In genomic region chr10:7186387-7187032, GRCh38 we compare ENCODE assay signal across 24 cellular contexts.
DNase-seq lines count a peak whose midpoint lies in the region; ATAC-seq, FAIRE-seq and TF ChIP-seq lines count a peak whose summit lies in the region.
"Had no signal": no experiment of that assay in that cellular context is flagged by ENCODE, and none has a peak within 500 bp of the region (broad histone marks: within the 10 kb centered on the region; RNA-seq: fewer than 3 reads in every experiment).

No MANE protein-coding gene starts in this region.

- H3K4me1 ChIP-seq in kidney (ENCODE audit: control insufficient read depth in 1 of 2, insufficient read depth in 1 of 2, low read depth in 1 of 2, low read length in 2 of 2) = no peaks in the 10 kb centered on the region
- H3K4me1 ChIP-seq: A549, breast epithelium, lower lobe of right lung, upper lobe of left lung had no signal

- no peak overlapping the region for H2AFZ ChIP-seq in neural cell (ENCODE audit: low read depth, low read length)
- H2AFZ ChIP-seq: GM23338, PC-9 had no signal

- H3F3A ChIP-seq in neural cell (ENCODE audit: insufficient read depth, low read length, poor library complexity, severe bottlenecking) = no peaks in the 10 kb centered on the region

- peak overlapping the region; percentile 85 for H3K27ac Mint-ChIP-seq in activated CD4-positive, alpha-beta T cell treated with anti-CD3 and anti-CD28 coated beads for 36 hours
- H3K27ac Mint-ChIP-seq in activated T-helper 2 cell treated with anti-CD3 and anti-CD28 coated beads, Interferon-gamma antibody, Interleukin-2, Interleukin-4, amounts not matched to agents 10 μg/mL and 5 μg/mL and 100 μg/mL, durations not matched to agents 14 hours and 24 hours and 36 hours = peak overlapping the region; percentile 80
- H3K27ac Mint-ChIP-seq: GM23338 had no signal

- POLR2A ChIA-PET in activated CD4-positive, alpha-beta T cell treated with anti-CD3 and anti-CD28 coated beads for 36 hours (lab: Charles Lee) = interaction anchor here (1.1 kb wide), 1 partner anchor 83 kb away, joined by 3 read pairs; no protein-coding TSS in a partner anchor

- H3K36me3 ChIP-seq in neural cell (ENCODE audit: insufficient read depth, low read length) (no peaks in the 10 kb centered on the region), kidney (ENCODE audit: control insufficient read depth in 1 of 2, insufficient read depth in 2 of 2, low read length in 2 of 2) (peaks cover 0 to 2% of the 10 kb centered on the region in 2 donors)
- H3K36me3 ChIP-seq: breast epithelium, lower lobe of right lung, upper lobe of left lung had no signal

- H3K27me3 ChIP-seq in neural cell (ENCODE audit: insufficient read depth, low read depth, low read length) = no peaks in the 10 kb centered on the region
- H3K27me3 ChIP-seq: BLaER1 treated with 17β-estradiol and CSF1 and Interleukin-3, amounts not matched to agents 10 nM and 100 nM; breast epithelium; dorsolateral prefrontal cortex; upper lobe of left lung had no signal

- CTCF ChIA-PET in activated CD4-positive, alpha-beta T cell treated with anti-CD3 and anti-CD28 coated beads for 36 hours (lab: Charles Lee) = interaction anchor here (0.6 to 1.2 kb wide), 3 partner anchors 14 to 630 kb away, joined by 3 read pairs; no protein-coding TSS in a partner anchor

- FAIRE-seq in kidney (lab: Jason Lieb, UNC) = no peak
- FAIRE-seq: A549 had no signal

- no peak for TF ChIP-seq CTCF in neural cell (IDR thresholded peaks at IDR 0.05; ENCODE audit: poor library complexity, severe bottlenecking)
- TF ChIP-seq CTCF in kidney (IDR thresholded peaks at IDR 0.05; ENCODE audit: borderline replicate concordance, extremely low read depth, insufficient read depth) = no peak

- intact Hi-C loops in activated CD4-positive, alpha-beta T cell treated with anti-CD3 and anti-CD28 coated beads for 36 hours (cut with DNase I, micrococcal nuclease) = loop anchor here (5.0 to 10.0 kb wide), 4 partner anchors 51 to 602 kb away; partner anchors contain the start of gene PRKCQ (in 1 of the 2)
- intact Hi-C loops in activated T-helper 2 cell treated with anti-CD3 and anti-CD28 coated beads, Interferon-gamma antibody, Interleukin-2, Interleukin-4, amounts not matched to agents 10 μg/mL and 5 μg/mL and 100 μg/mL, durations not matched to agents 14 hours and 24 hours and 36 hours (cut with micrococcal nuclease) = loop anchor here (5.0 to 10.0 kb wide), 3 partner anchors 71 to 682 kb away; no protein-coding TSS in a partner anchor
- intact Hi-C loops in kidney (cut with DNase I) = no loop called here

- TF ChIP-seq RAD21 in neural cell (conservative IDR thresholded peaks at IDR 0.05) = no peak

- peak; percentile 58 for DNase-seq in activated CD4-positive, alpha-beta T cell treated with anti-CD3 and anti-CD28 coated beads for 36 hours
- DNase-seq in activated CD4-positive, alpha-beta T cell treated with anti-CD3 and anti-CD28 coated beads for 4 hours = no peak
- DNase-seq in CD1c-positive myeloid dendritic cell (ENCODE audit: extremely low spot score) = peak; percentile 65
- DNase-seq in activated T-helper 2 cell treated with anti-CD3 and anti-CD28 coated beads, Interferon-gamma antibody, Interleukin-2, Interleukin-4, amounts not matched to agents 10 μg/mL and 5 μg/mL and 100 μg/mL, durations not matched to agents 14 hours and 24 hours and 36 hours (ENCODE audit: low spot score) = no peak
- no peak for DNase-seq in kidney
- DNase-seq: activated naive CD4-positive, alpha-beta T cell treated with Interleukin-2 at 50 U/mL for 16 hours; dorsolateral prefrontal cortex; erythroblast; lower lobe of right lung; NCI-H1092; NCI-H526 treated with DMSO at 0.1 percent for 48 hours; PC-9; posterior cingulate gyrus; upper lobe of left lung had no signal

- H3K27ac ChIP-seq in neural cell (ENCODE audit: low read length) = no peak overlapping the region
- no peak overlapping the region for H3K27ac ChIP-seq in kidney (ENCODE audit: low read depth in 2 of 2, low read length in 2 of 2)
- H3K27ac ChIP-seq: A549, breast epithelium, lower lobe of right lung, PC-9 had no signal

- no peaks in the 10 kb centered on the region for H3K27me3 Mint-ChIP-seq in activated CD4-positive, alpha-beta T cell treated with anti-CD3 and anti-CD28 coated beads for 36 hours
- H3K27me3 Mint-ChIP-seq in activated T-helper 2 cell treated with anti-CD3 and anti-CD28 coated beads, Interferon-gamma antibody, Interleukin-2, Interleukin-4, amounts not matched to agents 10 μg/mL and 5 μg/mL and 100 μg/mL, durations not matched to agents 14 hours and 24 hours and 36 hours (ENCODE audit: low read depth) = no peaks in the 10 kb centered on the region
- H3K27me3 Mint-ChIP-seq: IgD-negative memory B cell; stimulated activated naive CD8-positive, alpha-beta T cell treated with anti-CD3 and anti-CD28 coated beads, Interleukin-15, Interleukin-2, amounts not matched to agents 100 ng/mL and 50 ng/mL, for 24 hours had no signal

- H3K9me3 ChIP-seq in neural cell (ENCODE audit: low read length) (no peaks in the 10 kb centered on the region), kidney (ENCODE audit: control insufficient read depth in 1 of 2, low read length in 2 of 2) (no peaks in the 10 kb centered on the region)
- H3K9me3 ChIP-seq: A549, breast epithelium, lower lobe of right lung, upper lobe of left lung had no signal

- no peaks in the 10 kb centered on the region for H3K79me2 ChIP-seq in neural cell (replicated peaks; ENCODE audit: insufficient read depth, low read length)

- H4K20me1 ChIP-seq in neural cell (ENCODE audit: insufficient read depth) = no peaks in the 10 kb centered on the region

- H3K4me1 Mint-ChIP-seq in activated CD4-positive, alpha-beta T cell treated with anti-CD3 and anti-CD28 coated beads for 36 hours = peaks cover 80% of the 10 kb centered on the region
- H3K4me1 Mint-ChIP-seq in activated T-helper 2 cell treated with anti-CD3 and anti-CD28 coated beads, Interferon-gamma antibody, Interleukin-2, Interleukin-4, amounts not matched to agents 10 μg/mL and 5 μg/mL and 100 μg/mL, durations not matched to agents 14 hours and 24 hours and 36 hours (ENCODE audit: low read depth) = peaks cover 64% of the 10 kb centered on the region
- H3K4me1 Mint-ChIP-seq: GM23338 had no signal

- no peaks in the 10 kb centered on the region for H3K9me2 ChIP-seq in neural cell (ENCODE audit: insufficient read depth, low read length)

- ATAC-seq in activated CD4-positive, alpha-beta T cell treated with anti-CD3 and anti-CD28 coated beads for 36 hours = peak; percentile 92
- ATAC-seq in HG02885 (IDR thresholded peaks at IDR 0.05; ENCODE audit: poor library complexity, unreplicated experiment) = no peak
- ATAC-seq in HG03354 (IDR thresholded peaks at IDR 0.05; ENCODE audit: poor library complexity, severe bottlenecking, unreplicated experiment) = no peak
- ATAC-seq: A549, GM23338, lower lobe of right lung, SK-N-SH treated with all-trans-retinoic acid at 6 μM for 48 hours had no signal

- H3K4me2 ChIP-seq in neural cell (ENCODE audit: low read length) = no peak overlapping the region
- H3K4me2 ChIP-seq: A549, GM23338, PC-9 had no signal

- no peak overlapping the region for H3K9ac ChIP-seq in neural cell (ENCODE audit: low read length)
- no peak overlapping the region for H3K9ac ChIP-seq in kidney (ENCODE audit: low read length in 2 of 2)

- peak; percentile 11 for TF ChIP-seq EP300 in neural cell (conservative IDR thresholded peaks at IDR 0.05; ENCODE audit: poor library complexity, severe bottlenecking)

- H3K36me3 Mint-ChIP-seq in activated CD4-positive, alpha-beta T cell treated with anti-CD3 and anti-CD28 coated beads for 36 hours (ENCODE audit: low read depth) = peaks cover 71% of the 10 kb centered on the region
- H3K36me3 Mint-ChIP-seq in activated T-helper 2 cell treated with anti-CD3 and anti-CD28 coated beads, Interferon-gamma antibody, Interleukin-2, Interleukin-4, amounts not matched to agents 10 μg/mL and 5 μg/mL and 100 μg/mL, durations not matched to agents 14 hours and 24 hours and 36 hours (ENCODE audit: low read depth) = peaks cover 91% of the 10 kb centered on the region

- peaks cover 29% of the 10 kb centered on the region for H3K9me3 Mint-ChIP-seq in activated CD4-positive, alpha-beta T cell treated with anti-CD3 and anti-CD28 coated beads for 36 hours (ENCODE audit: low read depth)
- H3K9me3 Mint-ChIP-seq in activated T-helper 2 cell treated with anti-CD3 and anti-CD28 coated beads, Interferon-gamma antibody, Interleukin-2, Interleukin-4, amounts not matched to agents 10 μg/mL and 5 μg/mL and 100 μg/mL, durations not matched to agents 14 hours and 24 hours and 36 hours = peaks cover 37% of the 10 kb centered on the region
- H3K9me3 Mint-ChIP-seq: GM23338 had no signal

- no peak overlapping the region for H3K4me3 Mint-ChIP-seq in activated CD4-positive, alpha-beta T cell treated with anti-CD3 and anti-CD28 coated beads for 36 hours
- peak overlapping the region; percentile 62 for H3K4me3 Mint-ChIP-seq in activated T-helper 2 cell treated with anti-CD3 and anti-CD28 coated beads, Interferon-gamma antibody, Interleukin-2, Interleukin-4, amounts not matched to agents 10 μg/mL and 5 μg/mL and 100 μg/mL, durations not matched to agents 14 hours and 24 hours and 36 hours (ENCODE audit: low read depth)
- H3K4me3 Mint-ChIP-seq: GM23338, IgD-negative memory B cell had no signal

- H3K4me3 ChIP-seq in neural cell (ENCODE audit: low read length) = no peak overlapping the region
- H3K4me3 ChIP-seq in kidney (ENCODE audit: low read length in 2 of 2) = no peak overlapping the region
- H3K4me3 ChIP-seq: A549; BLaER1 treated with 17β-estradiol and CSF1 and Interleukin-3, amounts not matched to agents 10 nM and 100 nM; breast epithelium; dorsolateral prefrontal cortex; GM23338; lower lobe of right lung; PC-9; upper lobe of left lung had no signal

TF ChIP-seq in neural cell, 6 proteins besides CTCF, POLR2A, EP300 and RAD21:
- peak; percentile 13 for TF ChIP-seq POLR2AphosphoS5 (IDR thresholded peaks at IDR 0.05)
- no peak for TF ChIP-seq SMC3 (conservative IDR thresholded peaks at IDR 0.05; ENCODE audit: poor library complexity)

Comparison
In these comparisons a context has a peak if more than half of its experiments do, and no peak if none do; other contexts are left out.
1. DNase-seq: peak in activated CD4-positive, alpha-beta T cell treated with anti-CD3 and anti-CD28 coated beads for 36 hours (single experiment) and CD1c-positive myeloid dendritic cell (single experiment); none in activated CD4-positive, alpha-beta T cell treated with anti-CD3 and anti-CD28 coated beads for 4 hours (0 of 2), activated T-helper 2 cell treated with anti-CD3 and anti-CD28 coated beads, Interferon-gamma antibody, Interleukin-2, Interleukin-4, amounts not matched to agents 10 μg/mL and 5 μg/mL and 100 μg/mL, durations not matched to agents 14 hours and 24 hours and 36 hours (single experiment) and kidney (single experiment).